Comparison of ENCODE assay signal across 27 cellular contexts in the genomic region with DNA sequence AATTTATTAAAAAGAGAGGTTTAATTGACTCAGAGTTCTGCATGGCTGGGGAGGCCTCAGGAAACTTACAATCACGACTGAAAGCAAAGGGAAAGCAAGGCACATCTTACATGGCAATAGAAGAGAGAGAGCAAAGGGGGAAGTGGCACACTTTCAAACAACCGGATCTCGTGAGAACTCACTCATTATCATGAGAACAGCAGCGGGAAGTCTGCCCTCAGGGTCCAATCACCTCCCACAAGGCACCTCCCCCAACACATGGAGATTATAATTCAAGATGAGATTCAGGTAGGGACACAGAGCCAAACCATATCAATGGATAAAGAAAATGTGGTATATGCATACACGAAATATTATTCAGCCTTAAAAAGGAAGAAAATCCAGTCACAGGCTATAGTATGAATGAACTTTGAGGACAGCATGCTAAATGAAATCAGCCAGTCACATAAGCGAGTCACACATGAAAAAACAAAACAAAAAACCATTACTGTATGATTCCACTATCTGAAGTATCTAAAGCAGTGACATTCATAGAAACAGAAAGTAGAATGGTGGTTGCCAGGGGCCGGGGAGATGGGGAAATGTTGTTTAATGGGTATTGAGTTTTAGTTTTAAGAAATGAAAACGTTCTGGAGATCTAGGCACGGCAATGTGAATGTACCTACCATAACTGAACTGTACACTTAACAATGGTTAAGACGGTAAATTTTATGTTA.
DNase-seq lines count a peak whose midpoint lies in the region; ATAC-seq, FAIRE-seq and TF ChIP-seq lines count a peak whose summit lies in the region.
"Had no signal": no experiment of that assay in that cellular context is flagged by ENCODE, and none has a peak within 500 bp of the region (broad histone marks: within the 10 kb centered on the region; RNA-seq: fewer than 3 reads in every experiment).

No MANE protein-coding gene starts in this region.

- DNase-seq in activated CD8-positive, alpha-beta T cell treated with anti-CD3 and anti-CD28 coated beads for 36 hours: peak; percentile 52
- no peak for DNase-seq in activated CD8-positive, alpha-beta T cell treated with anti-CD3 and anti-CD28 coated beads, Interleukin-2, amount 10 ng/mL, durations not matched to agents 7 days and 5 days
- DNase-seq in K562 (ENCODE audit: extremely low read depth in 1 of 4, low spot score in 3 of 4): no peak
- DNase-seq in NCI-H1417 treated with DMSO at 0.1 percent for 48 hours (lab: John Stamatoyannopoulos, UW): no peak
- no peak for DNase-seq in AG08396 (ENCODE audit: low spot score)
- DNase-seq: activated naive CD4-positive, alpha-beta T cell treated with anti-CD3 and anti-CD28 coated beads, Interleukin-2, amount 50 U/mL, for 16 hours; HCEC 1CT; KG1; left colon; MV-4-11; naive B cell; NCI-H1694; NCI-H2171; NCI-H524; occipital lobe; spleen; T-helper 9 cell had no signal

- H3K4me2 ChIP-seq in KMS-11: peak overlapping the region; percentile 40
- no peak overlapping the region for H3K4me2 ChIP-seq in K562 (ENCODE audit: insufficient read depth, low read length)

- H4K20me1 ChIP-seq in KMS-11 (ENCODE audit: insufficient read depth): no peaks in the 10 kb centered on the region
- no peaks in the 10 kb centered on the region for H4K20me1 ChIP-seq in K562 (replicated peaks; ENCODE audit: control insufficient read depth, insufficient read depth, low read length)

- H3K27me3 Mint-ChIP-seq in activated CD8-positive, alpha-beta T cell treated with anti-CD3 and anti-CD28 coated beads for 36 hours: no peaks in the 10 kb centered on the region
- no peaks in the 10 kb centered on the region for H3K27me3 Mint-ChIP-seq in activated CD8-positive, alpha-beta T cell treated with anti-CD3 and anti-CD28 coated beads, Interleukin-2, amount 10 ng/mL, durations not matched to agents 7 days and 5 days (ENCODE audit: low read depth)
- H3K27me3 Mint-ChIP-seq: central memory CD8-positive, alpha-beta T cell; memory B cell; naive B cell had no signal

- no peak overlapping the region for H3K4me3 Mint-ChIP-seq in activated CD8-positive, alpha-beta T cell treated with anti-CD3 and anti-CD28 coated beads for 36 hours
- H3K4me3 Mint-ChIP-seq in activated CD8-positive, alpha-beta T cell treated with anti-CD3 and anti-CD28 coated beads, Interleukin-2, amount 10 ng/mL, durations not matched to agents 7 days and 5 days: no peak overlapping the region
- H3K4me3 Mint-ChIP-seq: central memory CD8-positive, alpha-beta T cell; memory B cell; naive B cell; WTC11 had no signal

- no peaks in the 10 kb centered on the region for H3K9me3 ChIP-seq in K562 (replicated peaks; ENCODE audit: control insufficient read depth, insufficient read depth, low read depth, low read length)
- H3K9me3 ChIP-seq: spleen had no signal

- BruUV-seq in K562 (replicated peaks; lab: Mats Ljungman, UMichigan): no TSS peak

- peak; percentile 71 for ATAC-seq in activated CD8-positive, alpha-beta T cell treated with anti-CD3 and anti-CD28 coated beads for 36 hours
- no peak for ATAC-seq in activated CD8-positive, alpha-beta T cell treated with anti-CD3 and anti-CD28 coated beads, Interleukin-2, amount 10 ng/mL, durations not matched to agents 7 days and 5 days
- ATAC-seq in GM18498 (IDR thresholded peaks at IDR 0.05; ENCODE audit: unreplicated experiment): peak; percentile 55
- ATAC-seq in K562: no peak
- ATAC-seq in HG02642 (IDR thresholded peaks at IDR 0.05; ENCODE audit: poor library complexity, unreplicated experiment): no peak
- ATAC-seq: left colon, WTC11 had no signal

- POLR2A ChIA-PET in activated CD8-positive, alpha-beta T cell treated with anti-CD3 and anti-CD28 coated beads for 36 hours (lab: Charles Lee): no interaction called here
- POLR2A ChIA-PET in activated CD8-positive, alpha-beta T cell treated with anti-CD3 and anti-CD28 coated beads, Interleukin-2, amount 10 ng/mL, durations not matched to agents 7 days and 5 days (lab: Charles Lee): no interaction called here
- POLR2A ChIA-PET in K562 (lab: Yijun Ruan, JAX): no interaction called here

- CTCF ChIA-PET in activated CD8-positive, alpha-beta T cell treated with anti-CD3 and anti-CD28 coated beads for 36 hours (lab: Charles Lee): no interaction called here
- CTCF ChIA-PET in activated CD8-positive, alpha-beta T cell treated with anti-CD3 and anti-CD28 coated beads, Interleukin-2, amount 10 ng/mL, durations not matched to agents 7 days and 5 days (lab: Charles Lee): interaction anchor here (0.6 kb wide), 1 partner anchor 24 kb away, joined by 3 read pairs; no protein-coding TSS in a partner anchor
- CTCF ChIA-PET in K562 (lab: Yijun Ruan, JAX; ENCODE audit: low intra/inter-chr PET ratio): no interaction called here

- H3K4me1 ChIP-seq in KMS-11 (ENCODE audit: low read depth, poor library complexity, severe bottlenecking) (peaks cover 13% of the 10 kb centered on the region), K562 (replicated peaks in 1 of 2; ENCODE audit: control insufficient read depth in 2 of 2, insufficient read depth in 2 of 2, low read length in 2 of 2) (no peaks in the 10 kb centered on the region; a peak in 1 of 5 replicates)
- H3K4me1 ChIP-seq: spleen had no signal

- H3K27ac Mint-ChIP-seq in activated CD8-positive, alpha-beta T cell treated with anti-CD3 and anti-CD28 coated beads for 36 hours: no peak overlapping the region
- no peak overlapping the region for H3K27ac Mint-ChIP-seq in activated CD8-positive, alpha-beta T cell treated with anti-CD3 and anti-CD28 coated beads, Interleukin-2, amount 10 ng/mL, durations not matched to agents 7 days and 5 days
- H3K27ac Mint-ChIP-seq: memory B cell, naive B cell, WTC11 had no signal

- no peak for TF ChIP-seq RAD21 in K562 (CRISPR knock-in tag; conservative IDR thresholded peaks at IDR 0.05 in 1 of 2, IDR thresholded peaks at IDR 0.05 in 1 of 2)

- H3K36me3 ChIP-seq in KMS-11 (ENCODE audit: insufficient read depth) (no peaks in the 10 kb centered on the region), K562 (ENCODE audit: control insufficient read depth, insufficient read depth, low read length) (no peaks in the 10 kb centered on the region)
- H3K36me3 ChIP-seq: spleen had no signal

- no peak for FAIRE-seq in K562 (lab: Jason Lieb, UNC)
- FAIRE-seq: astrocyte, endothelial cell of umbilical vein had no signal

- TF ChIP-seq POLR2A in K562 (conservative IDR thresholded peaks at IDR 0.05): no peak

- H3K4me1 Mint-ChIP-seq in activated CD8-positive, alpha-beta T cell treated with anti-CD3 and anti-CD28 coated beads for 36 hours (ENCODE audit: low read depth): peaks cover 8% of the 10 kb centered on the region
- peaks cover 7% of the 10 kb centered on the region for H3K4me1 Mint-ChIP-seq in activated CD8-positive, alpha-beta T cell treated with anti-CD3 and anti-CD28 coated beads, Interleukin-2, amount 10 ng/mL, durations not matched to agents 7 days and 5 days (ENCODE audit: low read depth)
- H3K4me1 Mint-ChIP-seq: memory B cell, naive B cell had no signal

- TF ChIP-seq EP300 in K562 (IDR thresholded peaks at IDR 0.05; ENCODE audit: low read length): no peak

- 10% methylated on average over 9 of the region's 10 CpGs for WGBS in K562 (ENCODE audit: insufficient coverage, low coverage, missing lambda C conversion rate)

- no peak for TF ChIP-seq CTCF in activated CD8-positive, alpha-beta T cell treated with anti-CD3 and anti-CD28 coated beads for 36 hours (IDR thresholded peaks at IDR 0.05)
- TF ChIP-seq CTCF in KMS-11 (conservative IDR thresholded peaks at IDR 0.05; ENCODE audit: low read depth, low read length): no peak
- TF ChIP-seq CTCF in K562 (IDR thresholded peaks at IDR 0.05 in 2 of 3, conservative IDR thresholded peaks at IDR 0.05 in 1 of 3; ENCODE audit: insufficient read depth in 2 of 3, low read depth in 1 of 3, low read length in 3 of 3): no peak

- no peaks in the 10 kb centered on the region for H3K36me3 Mint-ChIP-seq in activated CD8-positive, alpha-beta T cell treated with anti-CD3 and anti-CD28 coated beads for 36 hours (ENCODE audit: low read depth)
- no peaks in the 10 kb centered on the region for H3K36me3 Mint-ChIP-seq in activated CD8-positive, alpha-beta T cell treated with anti-CD3 and anti-CD28 coated beads, Interleukin-2, amount 10 ng/mL, durations not matched to agents 7 days and 5 days (ENCODE audit: low read depth)
- H3K36me3 Mint-ChIP-seq: memory B cell had no signal

- H3K9me3 Mint-ChIP-seq in activated CD8-positive, alpha-beta T cell treated with anti-CD3 and anti-CD28 coated beads for 36 hours: no peaks in the 10 kb centered on the region
- no peaks in the 10 kb centered on the region for H3K9me3 Mint-ChIP-seq in activated CD8-positive, alpha-beta T cell treated with anti-CD3 and anti-CD28 coated beads, Interleukin-2, amount 10 ng/mL, durations not matched to agents 7 days and 5 days (ENCODE audit: insufficient read depth)
- H3K9me3 Mint-ChIP-seq: central memory CD8-positive, alpha-beta T cell had no signal

- no peaks in the 10 kb centered on the region for H3K27me3 ChIP-seq in KMS-11 (ENCODE audit: insufficient read depth, low read depth)
- no peaks in the 10 kb centered on the region for H3K27me3 ChIP-seq in K562 (ENCODE audit: control insufficient read depth in 2 of 2, insufficient read depth in 2 of 2, low read length in 2 of 2)
- H3K27me3 ChIP-seq: spleen had no signal

- in situ Hi-C loops in K562 (cut with MboI): no loop called here

- peak overlapping the region; percentile 7; the same call in 1 of the 2 replicates for H3K27ac ChIP-seq in KMS-11
- H3K27ac ChIP-seq in K562 (ENCODE audit: extremely low read depth, low read depth, low read length): no peak overlapping the region
- H3K27ac ChIP-seq: C4-2B, SK-N-MC, spleen had no signal

- no peaks in the 10 kb centered on the region for H3K9me1 ChIP-seq in K562 (ENCODE audit: control insufficient read depth, insufficient read depth, low read length)

- H3K4me3 ChIP-seq in KMS-11 (IDR thresholded peaks at IDR 0.05; ENCODE audit: insufficient read depth, low read depth, low read length) (no peak overlapping the region), K562 (no peak overlapping the region)
- H3K4me3 ChIP-seq: SK-N-MC, spleen had no signal

- no peaks in the 10 kb centered on the region for H3K79me2 ChIP-seq in KMS-11 (ENCODE audit: insufficient read depth, low read depth)
- no peaks in the 10 kb centered on the region for H3K79me2 ChIP-seq in K562 (ENCODE audit: control insufficient read depth, insufficient read depth, low read length)

- H2AFZ ChIP-seq in KMS-11 (ENCODE audit: low read depth): peak overlapping the region; percentile 42
- 0 out of 2 replicates have a peak overlapping the region, but pooled peaks have one; percentile 50 for H2AFZ ChIP-seq in K562 (ENCODE audit: low read depth, low read length)

- intact Hi-C loops in activated CD8-positive, alpha-beta T cell treated with anti-CD3 and anti-CD28 coated beads for 36 hours (cut with micrococcal nuclease): no loop called here
- intact Hi-C loops in K562 (cut with micrococcal nuclease): no loop called here

- H3K9ac ChIP-seq in KMS-11: no peak overlapping the region; the same call in 1 of the 2 replicates
- no peak overlapping the region for H3K9ac ChIP-seq in K562 (ENCODE audit: insufficient read depth in 1 of 2, low read depth in 2 of 2, low read length in 2 of 2)

TF ChIP-seq in K562, 482 proteins besides CTCF, POLR2A, EP300 and RAD21 (continues in another document):
- TF ChIP-seq, protein P1, sequence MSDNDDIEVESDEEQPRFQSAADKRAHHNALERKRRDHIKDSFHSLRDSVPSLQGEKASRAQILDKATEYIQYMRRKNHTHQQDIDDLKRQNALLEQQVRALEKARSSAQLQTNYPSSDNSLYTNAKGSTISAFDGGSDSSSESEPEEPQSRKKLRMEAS (CRISPR knock-in tag; IDR thresholded peaks at IDR 0.05): no peak

Comparison
In these comparisons a context has a peak if more than half of its experiments do, and no peak if none do; other contexts are left out.
1. ATAC-seq: peak in activated CD8-positive, alpha-beta T cell treated with anti-CD3 and anti-CD28 coated beads for 36 hours (single experiment) and GM18498 (single experiment); none in activated CD8-positive, alpha-beta T cell treated with anti-CD3 and anti-CD28 coated beads, Interleukin-2, amount 10 ng/mL, durations not matched to agents 7 days and 5 days (single experiment), K562 (single experiment) and HG02642 (single experiment).